ENCODE assay signal across 7 cellular contexts in the genomic region with DNA sequence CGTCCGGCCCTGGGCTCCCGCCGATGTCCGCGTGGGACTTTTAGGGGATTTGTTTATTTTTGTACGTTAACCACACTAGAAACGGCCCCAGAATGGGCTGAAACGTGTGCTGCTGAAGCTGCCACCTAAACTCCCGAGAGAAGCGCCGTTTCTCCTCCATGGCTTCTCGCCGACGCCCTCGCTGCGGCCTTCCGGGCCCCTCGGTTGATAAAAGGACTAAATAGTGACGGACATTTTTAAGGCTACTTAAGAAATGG. TPM values are rescaled to one million over a fixed set of nuclear protein-coding genes. Genes with fewer than 3 reads are reported as not detected.
DNase-seq lines count a peak whose midpoint lies in the region; ATAC-seq, FAIRE-seq and TF ChIP-seq lines count a peak whose summit lies in the region.

No MANE protein-coding gene starts in this region.

- no peak overlapping the region for H2BK15ac ChIP-seq in H1 (ENCODE audit: low read length)

- peak overlapping the region; percentile 24 for H3K56ac ChIP-seq in H1 (replicated peaks; ENCODE audit: insufficient read length, low read depth, low read length)

- no peaks in the 10 kb centered on the region; a peak in 1 of 8 replicates for H3K36me3 ChIP-seq in H1 (ENCODE audit: control insufficient read depth in 2 of 4, insufficient read depth in 4 of 4, low read length in 3 of 4)

- no peak for TF ChIP-seq POLR2A in H1 (IDR thresholded peaks at IDR 0.05; ENCODE audit: control extremely low read depth in 1 of 2, low read depth in 2 of 2, low read length in 2 of 2)

- peak overlapping the region; percentile 54 to 95 (median 64) for H3K4me3 ChIP-seq in H1 (ENCODE audit: extremely low read depth in 1 of 4, insufficient read depth in 2 of 4, low read depth in 3 of 4, low read length in 4 of 4)

- peak overlapping the region; percentile 78 for H3K4me3 Mint-ChIP-seq in osteocyte (ENCODE audit: unreplicated experiment)

- H3K79me2 ChIP-seq in H1 (ENCODE audit: control insufficient read depth in 1 of 2, insufficient read depth in 2 of 2, low read length in 2 of 2) = peaks cover 32 to 40% of the 10 kb centered on the region in 2 experiments

- H3K27me3 ChIP-seq in H1 (replicated peaks in 1 of 4; ENCODE audit: control insufficient read depth in 3 of 4, extremely low read depth in 1 of 4, insufficient read depth in 3 of 4, low read length in 3 of 4) = peaks cover 0 to 19% (median 15%) of the 10 kb centered on the region in 4 experiments; a peak in 5 of 7 replicates

- no peak overlapping the region for H3K14ac ChIP-seq in H1 (ENCODE audit: insufficient read length)

- peak; percentile 11 for ATAC-seq in GM21528 (IDR thresholded peaks at IDR 0.05; ENCODE audit: low FRiP score, unreplicated experiment)

- peak overlapping the region; percentile 82 for H3K27ac Mint-ChIP-seq in osteocyte (ENCODE audit: unreplicated experiment)

- no peak for TF ChIP-seq CTCF in H1 (IDR thresholded peaks at IDR 0.05; ENCODE audit: control extremely low read depth in 1 of 3, insufficient read depth in 1 of 3, low read depth in 1 of 3, low read length in 3 of 3)
- TF ChIP-seq CTCF in osteocyte (IDR thresholded peaks at IDR 0.05) = no peak

- peaks cover 51% of the 10 kb centered on the region for H3K4me1 Mint-ChIP-seq in osteocyte (ENCODE audit: unreplicated experiment)

- H3K4me1 ChIP-seq in H1 (replicated peaks in 1 of 4; ENCODE audit: control insufficient read depth in 3 of 4, insufficient read depth in 4 of 4, low read length in 3 of 4) = peaks cover 6 to 9% (median 7%) of the 10 kb centered on the region in 4 experiments

- H3K9ac ChIP-seq in H1 (replicated peaks in 1 of 4; ENCODE audit: extremely low read depth in 1 of 4, low read depth in 3 of 4, low read length in 3 of 4) = peak overlapping the region in 3 of 4 experiments; percentile 34 to 61 (median 51); a peak in 5 of 7 replicates

- H3K23ac ChIP-seq in H1 (ENCODE audit: insufficient read length) = no peak overlapping the region

- FAIRE-seq in H1 (lab: Jason Lieb, UNC) = no peak

- no peak overlapping the region for H2BK12ac ChIP-seq in H1 (ENCODE audit: low read depth, low read length)

- H2BK5ac ChIP-seq in H1 (ENCODE audit: low read depth, low read length) = no peak overlapping the region

- peaks cover 19 to 23% of the 10 kb centered on the region in 2 experiments for H4K20me1 ChIP-seq in H1 (replicated peaks in 1 of 2; ENCODE audit: control insufficient read depth in 1 of 2, insufficient read depth in 2 of 2, low read length in 2 of 2)

- no peaks in the 10 kb centered on the region for H3K9me3 ChIP-seq in H1 (ENCODE audit: insufficient read depth in 2 of 2, low read depth in 1 of 2, low read length in 1 of 2)

- H3K23me2 ChIP-seq in H1 (ENCODE audit: low read depth, low read length) = peaks cover 16% of the 10 kb centered on the region

- H3K36me3 Mint-ChIP-seq in osteocyte (ENCODE audit: unreplicated experiment) = no peaks in the 10 kb centered on the region

- H4K91ac ChIP-seq in H1 (replicated peaks; ENCODE audit: insufficient read length, low read length) = peak overlapping the region; percentile 18

- peak overlapping the region; percentile 11 for H4K5ac ChIP-seq in H1 (ENCODE audit: insufficient read length, low read depth, low read length)

- H2BK20ac ChIP-seq in H1 (ENCODE audit: low read length) = no peak overlapping the region

- H3K27ac ChIP-seq in H1 (ENCODE audit: low read depth, low read length) = no peak overlapping the region

- POLR2A ChIA-PET in H1 (lab: Charles Lee; ENCODE audit: partially characterized antibody) = interaction anchor here (0.7 to 3.7 kb wide), 12 partner anchors 10 to 360 kb away, joined by 3 to 16 read pairs (median 5); a partner anchor contains a TSS

- no peak overlapping the region for H2BK120ac ChIP-seq in H1 (replicated peaks; ENCODE audit: low read depth, low read length)

- CTCF ChIA-PET in H1 (lab: Charles Lee; ENCODE audit: partially characterized antibody) = interaction anchor here (1.0 to 1.7 kb wide), 3 partner anchors 19 to 74 kb away, joined by 3 to 7 read pairs (median 4); no protein-coding TSS in a partner anchor

- peak overlapping the region; percentile 94; the same call in 1 of the 2 replicates for H4K8ac ChIP-seq in H1 (ENCODE audit: extremely low read depth, insufficient read depth, low read length)

- peak; percentile 55 for DNase-seq in NCI-H345 (lab: John Stamatoyannopoulos, UW)
- DNase-seq in H1 (ENCODE audit: low read depth in 1 of 2, low spot score in 2 of 2) = no peak
- DNase-seq in osteocyte (ENCODE audit: extremely low spot score, unreplicated experiment) = no peak
- no peak for DNase-seq in NCI-H1417 treated with DMSO at 0.1 percent for 48 hours (lab: John Stamatoyannopoulos, UW)
- DNase-seq in NOMO-1 treated with DMSO at 0.1 percent for 48 hours (lab: John Stamatoyannopoulos, UW; ENCODE audit: unreplicated experiment) = no peak
- no peak for DNase-seq in NCI-H2081 treated with DMSO at 0.1 percent for 48 hours (lab: John Stamatoyannopoulos, UW)

- H3K27me3 Mint-ChIP-seq in osteocyte (ENCODE audit: unreplicated experiment) = no peaks in the 10 kb centered on the region

- peak overlapping the region; percentile 18 for H2AFZ ChIP-seq in H1 (ENCODE audit: low read length)

- peak overlapping the region; percentile 75; the same call in 1 of the 2 replicates for H3K18ac ChIP-seq in H1 (ENCODE audit: extremely low read depth, low read length)

- no peaks in the 10 kb centered on the region for H3K9me3 Mint-ChIP-seq in osteocyte (ENCODE audit: unreplicated experiment)

- no peak overlapping the region for H2AK5ac ChIP-seq in H1 (ENCODE audit: low read depth, low read length)

- peak overlapping the region; percentile 90 to 98 for H3K4me2 ChIP-seq in H1 (ENCODE audit: insufficient read depth in 1 of 2, low read depth in 2 of 2, low read length in 2 of 2)

- no peak overlapping the region for H3K4ac ChIP-seq in H1 (replicated peaks; ENCODE audit: insufficient read length, low read depth, low read length)

- no peak for TF ChIP-seq EP300 in H1 (IDR thresholded peaks at IDR 0.05; ENCODE audit: borderline replicate concordance in 1 of 2, low read depth in 2 of 2, low read length in 2 of 2)

- H3K79me1 ChIP-seq in H1 (ENCODE audit: low read depth, low read length) = peaks cover 14% of the 10 kb centered on the region

- TF ChIP-seq RAD21 in H1 (IDR thresholded peaks at IDR 0.05 in 1 of 2, conservative IDR thresholded peaks at IDR 0.05 in 1 of 2; ENCODE audit: low read depth in 2 of 2, low read length in 2 of 2) = no peak

- WGBS in H1 (ENCODE audit: extremely low coverage in 1 of 2, insufficient coverage in 1 of 2, insufficient read length in 1 of 2, insufficient replicate concordance in 2 of 2, low coverage in 1 of 2, low lambda C conversion rate in 2 of 2, missing lambda C conversion rate in 1 of 2), 2 experiments = 1% methylated on average over 20 of the region's 20 CpGs; no CpG with 5 or more reads in 1 of the 2 experiments

TF ChIP-seq in H1, 55 proteins besides CTCF, POLR2A, EP300 and RAD21 (continues in another document):
- TF ChIP-seq EGR1 (IDR thresholded peaks at IDR 0.05; ENCODE audit: borderline replicate concordance, low read depth, low read length) (no peak), JUND (IDR thresholded peaks at IDR 0.05; ENCODE audit: low read length) (no peak), KDM4A (IDR thresholded peaks at IDR 0.05; ENCODE audit: low read depth, low read length, severe bottlenecking) (peak; percentile 8), SIN3A (conservative IDR thresholded peaks at IDR 0.05 in 1 of 2, IDR thresholded peaks at IDR 0.05 in 1 of 2; ENCODE audit: low read depth in 1 of 2, low read length in 2 of 2) (no peak), RNF2 (IDR thresholded peaks at IDR 0.05; ENCODE audit: borderline replicate concordance, low read depth, low read length, missing control alignments, poor library complexity, severe bottlenecking) (peak; percentile 65), ASH2L (IDR thresholded peaks at IDR 0.05; ENCODE audit: low read length) (peak; percentile 87), NRF1 (IDR thresholded peaks at IDR 0.05; ENCODE audit: low read depth, low read length) (no peak)

RNA-seq across cellular contexts. Expression of a gene that starts 0.7 kb away (rescaled TPM):
- total RNA-seq in H1 (2021; fragmentation: NEBNext Ultra II Directional; extraction: Animal tissue kit (Norgen Biotek cat#: 25700)) = 124 and 130 TPM in 2 replicates
- 88.9 and 90.8 TPM in 2 replicates for polyA plus RNA-seq in H1 (2011; rRNA removed)
- 98.5 TPM for polyA plus RNA-seq in H1 (2011; cell fraction: cytosol; rRNA removed)
- 76.0 TPM for polyA plus RNA-seq in H1 (2011; cell fraction: nucleus; rRNA removed)
- polyA plus RNA-seq in H1 (2012, experiment 1 of 2) = 76.4 to 95.3 TPM (median 87.0 TPM) in 4 replicates
- 117 TPM for polyA plus RNA-seq in H1 (2012, experiment 2 of 2)
- 140 TPM for polyA plus RNA-seq in H1 (2013, experiment 1 of 2)
- 172 TPM for polyA plus RNA-seq in H1 (2013, experiment 2 of 2)
- 63.7 and 69.2 TPM in 2 replicates for polyA minus RNA-seq in H1 (2011; rRNA and poly(A)+ RNA removed)
- polyA minus RNA-seq in H1 (2011; cell fraction: cytosol; rRNA and poly(A)+ RNA removed) = 110 TPM
- 39.1 TPM for polyA minus RNA-seq in H1 (2011; cell fraction: nucleus; rRNA and poly(A)+ RNA removed)
- total RNA-seq in osteocyte = 318 and 328 TPM in 2 replicates

RNA-seq across cellular contexts. Expression of a gene that starts 46.5 kb away (rescaled TPM):
- 0.24 and 0.36 TPM in 2 replicates for total RNA-seq in H1 (2021; fragmentation: NEBNext Ultra II Directional; extraction: Animal tissue kit (Norgen Biotek cat#: 25700))
- 0.63 and 0.89 TPM in 2 replicates for polyA plus RNA-seq in H1 (2011; rRNA removed)
- 0.76 TPM for polyA plus RNA-seq in H1 (2011; cell fraction: cytosol; rRNA removed)
- 1.6 TPM for polyA plus RNA-seq in H1 (2011; cell fraction: nucleus; rRNA removed)
- 0.40 to 0.58 TPM (median 0.48 TPM) in 4 replicates for polyA plus RNA-seq in H1 (2012, experiment 1 of 2)
- 0.49 TPM for polyA plus RNA-seq in H1 (2012, experiment 2 of 2)
- polyA plus RNA-seq in H1 (2013, experiment 1 of 2) = 0.26 TPM
- polyA plus RNA-seq in H1 (2013, experiment 2 of 2) = 0.52 TPM
- 0.25 and 0.27 TPM in 2 replicates for polyA minus RNA-seq in H1 (2011; rRNA and poly(A)+ RNA removed)
- not detected for polyA minus RNA-seq in H1 (2011; cell fraction: cytosol; rRNA and poly(A)+ RNA removed)
- 0.70 TPM for polyA minus RNA-seq in H1 (2011; cell fraction: nucleus; rRNA and poly(A)+ RNA removed)
- 0.62 and 1.1 TPM in 2 replicates for total RNA-seq in osteocyte

RNA-seq across cellular contexts. Expression of a gene that starts 56.3 kb away (rescaled TPM):
- total RNA-seq in H1 (2021; fragmentation: NEBNext Ultra II Directional; extraction: Animal tissue kit (Norgen Biotek cat#: 25700)) = 95.0 and 96.8 TPM in 2 replicates
- 97.8 and 101 TPM in 2 replicates for polyA plus RNA-seq in H1 (2011; rRNA removed)
- polyA plus RNA-seq in H1 (2011; cell fraction: cytosol; rRNA removed) = 105 TPM
- polyA plus RNA-seq in H1 (2011; cell fraction: nucleus; rRNA removed) = 35.1 TPM
- polyA plus RNA-seq in H1 (2012, experiment 1 of 2) = 88.6 to 98.6 TPM (median 95.5 TPM) in 4 replicates
- polyA plus RNA-seq in H1 (2012, experiment 2 of 2) = 117 TPM
- polyA plus RNA-seq in H1 (2013, experiment 1 of 2) = 98.6 TPM
- polyA plus RNA-seq in H1 (2013, experiment 2 of 2) = 104 TPM
- 47.9 and 48.2 TPM in 2 replicates for polyA minus RNA-seq in H1 (2011; rRNA and poly(A)+ RNA removed)
- 49.1 TPM for polyA minus RNA-seq in H1 (2011; cell fraction: cytosol; rRNA and poly(A)+ RNA removed)
- polyA minus RNA-seq in H1 (2011; cell fraction: nucleus; rRNA and poly(A)+ RNA removed) = 39.7 TPM
- 69.6 and 74.9 TPM in 2 replicates for total RNA-seq in osteocyte
